Comparison of ENCODE assay signal across 9 cellular contexts in genomic region chr17:75090871-75091854, GRCh38. TPM values are rescaled to one million over a fixed set of nuclear protein-coding genes. Genes with fewer than 3 reads are reported as not detected.
DNase-seq lines count a peak whose midpoint lies in the region; FAIRE-seq and TF ChIP-seq lines count a peak whose summit lies in the region.
"Had no signal": no experiment of that assay in that cellular context is flagged by ENCODE, and none has a peak within 500 bp of the region (broad histone marks: within the 10 kb centered on the region; RNA-seq: fewer than 3 reads in every experiment).

No MANE protein-coding gene starts in this region.

- no peaks in the 10 kb centered on the region for H3K9me3 Mint-ChIP-seq in endothelial cell (ENCODE audit: unreplicated experiment)

- DNase-seq in HTR-8/SVneo (ENCODE audit: insufficient read length, low spot score) (no peak), endothelial cell (ENCODE audit: low spot score) (peak; percentile 22), SHP77 (lab: John Stamatoyannopoulos, UW) (no peak), DMS153 treated with DMSO at 0.1 percent for 48 hours (lab: John Stamatoyannopoulos, UW; ENCODE audit: unreplicated experiment) (no peak), NCI-H82 treated with DMSO at 0.1 percent for 48 hours (lab: John Stamatoyannopoulos, UW; ENCODE audit: unreplicated experiment) (no peak)
- DNase-seq: activated CD8-positive, alpha-beta memory T cell treated with anti-CD3 and anti-CD28 coated beads, Interleukin-2, amount 50 U/mL, for 4 hours; DND-41 had no signal

- peaks cover 8% of the 10 kb centered on the region for H3K36me3 ChIP-seq in neutrophil

- TF ChIP-seq CTCF in endothelial cell (IDR thresholded peaks at IDR 0.05; ENCODE audit: unreplicated experiment) (no peak), neutrophil (IDR thresholded peaks at IDR 0.05) (no peak)

- no peak overlapping the region for H3K4me3 ChIP-seq in neutrophil (ENCODE audit: low read depth in 1 of 2, low read length in 1 of 2)

- no peaks in the 10 kb centered on the region for H3K27me3 ChIP-seq in neutrophil

- H3K27me3 Mint-ChIP-seq in endothelial cell (ENCODE audit: unreplicated experiment), result peaks cover 26% of the 10 kb centered on the region

- H3K4me3 Mint-ChIP-seq in endothelial cell (ENCODE audit: unreplicated experiment), result peak overlapping the region; percentile 72

- peak overlapping the region; percentile 98 for H3K27ac ChIP-seq in neutrophil

- peaks cover 53% of the 10 kb centered on the region for H3K4me1 Mint-ChIP-seq in endothelial cell (ENCODE audit: unreplicated experiment)

- peak overlapping the region; percentile 44 for H3K27ac Mint-ChIP-seq in endothelial cell (ENCODE audit: unreplicated experiment)

- no peaks in the 10 kb centered on the region for H3K9me3 ChIP-seq in neutrophil

- H3K36me3 Mint-ChIP-seq in endothelial cell (ENCODE audit: low read depth, unreplicated experiment), result peaks cover 14% of the 10 kb centered on the region

- H3K4me1 ChIP-seq in neutrophil (ENCODE audit: control insufficient read depth in 1 of 2, insufficient read depth in 1 of 2, low read depth in 1 of 2, low read length in 1 of 2), result peaks cover 79 to 86% of the 10 kb centered on the region in 2 experiments

- FAIRE-seq in HTR-8/SVneo (lab: Jason Lieb, UNC), result peak; percentile 16
- FAIRE-seq: endometrium had no signal

RNA-seq across cellular contexts. Expression of gene SLC16A5, which starts 3.4 kb away (rescaled TPM):
- 50.9 TPM for total RNA-seq in endothelial cell (ENCODE audit: unreplicated experiment)

RNA-seq across cellular contexts. Expression of gene ARMC7, which starts 18.6 kb away (rescaled TPM):
- 43.4 TPM for total RNA-seq in endothelial cell (ENCODE audit: unreplicated experiment)

RNA-seq across cellular contexts. Expression of gene NT5C, which starts 40.4 kb away (rescaled TPM):
- 13.5 TPM for total RNA-seq in endothelial cell (ENCODE audit: unreplicated experiment)

RNA-seq across cellular contexts. Expression of gene KCTD2, which starts 44.1 kb away (rescaled TPM):
- 33.5 TPM for total RNA-seq in endothelial cell (ENCODE audit: unreplicated experiment)

RNA-seq across cellular contexts. Expression of gene ATP5PD, which starts 44.4 kb away (rescaled TPM):
- total RNA-seq in endothelial cell (ENCODE audit: unreplicated experiment), result 179 TPM
